In the genomic region with DNA sequence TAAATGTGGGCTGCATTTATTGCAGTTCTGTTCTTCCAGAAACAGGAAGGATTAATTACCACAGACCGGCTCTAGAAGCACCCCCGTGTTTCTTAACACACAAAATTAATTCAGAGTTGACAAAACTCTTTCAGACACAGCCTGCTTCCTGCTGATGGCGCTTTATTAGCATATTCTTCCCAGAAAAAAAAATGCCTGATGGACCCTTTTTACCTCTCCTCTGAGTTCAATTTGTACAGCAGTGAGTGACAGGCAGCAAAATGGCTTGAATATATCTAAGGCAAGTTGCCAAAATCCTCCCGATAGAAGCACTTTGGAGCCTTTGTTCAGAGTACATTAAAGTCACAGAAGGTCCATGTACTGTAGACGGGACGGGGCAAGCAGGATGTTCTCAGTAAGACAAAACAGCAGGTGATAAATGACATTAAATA, we compare ENCODE assay signal across 12 cellular contexts.
A peak's percentile ranks its signal among the peaks of the same experiment; 100 is the strongest.
DNase-seq lines count a peak whose midpoint lies in the region; TF ChIP-seq lines count a peak whose summit lies in the region.
"Had no signal": no experiment of that assay in that cellular context is flagged by ENCODE, and none has a peak within 500 bp of the region (broad histone marks: within the 10 kb centered on the region; RNA-seq: fewer than 3 reads in every experiment).

No MANE protein-coding gene starts in this region.

- peak overlapping the region; percentile 16 for H3K4me3 ChIP-seq in retinal pigment epithelial cell (ENCODE audit: low read length)

- H3K27ac ChIP-seq in caudate nucleus (ENCODE audit: low read depth, low read length) = no peak overlapping the region

- no peaks in the 10 kb centered on the region for H3K4me1 Mint-ChIP-seq in activated CD4-positive, alpha-beta memory T cell treated with anti-CD3 and anti-CD28 coated beads, Interleukin-2, amount 10 ng/mL, durations not matched to agents 7 days and 5 days
- H3K4me1 Mint-ChIP-seq: naive B cell had no signal

- H3K36me3 Mint-ChIP-seq in activated CD4-positive, alpha-beta memory T cell treated with anti-CD3 and anti-CD28 coated beads, Interleukin-2, amount 10 ng/mL, durations not matched to agents 7 days and 5 days (ENCODE audit: low read depth) = no peaks in the 10 kb centered on the region
- H3K36me3 Mint-ChIP-seq: naive B cell had no signal

- no peaks in the 10 kb centered on the region for H3K9me3 Mint-ChIP-seq in activated CD4-positive, alpha-beta memory T cell treated with anti-CD3 and anti-CD28 coated beads, Interleukin-2, amount 10 ng/mL, durations not matched to agents 7 days and 5 days
- H3K9me3 Mint-ChIP-seq: activated T-cell treated with anti-CD3 and anti-CD28 coated beads, Interleukin-2, amount 50 U/mL, for 24 hours had no signal

- DNase-seq in LHCN-M2 (ENCODE audit: low read depth) (peak; percentile 40), NCI-H774 (lab: John Stamatoyannopoulos, UW) (peak; percentile 51), dermis microvascular lymphatic vessel endothelial cell (ENCODE audit: low read depth in 2 of 2) (peak; percentile 5 to 18), retinal pigment epithelial cell (ENCODE audit: low read depth) (no peak), NCI-H2029 treated with DMSO at 0.1 percent for 48 hours (lab: John Stamatoyannopoulos, UW) (no peak), caudate nucleus (lab: John Stamatoyannopoulos, UW) (no peak)
- DNase-seq in activated CD4-positive, alpha-beta memory T cell treated with anti-CD3 and anti-CD28 coated beads, Interleukin-2, amount 10 ng/mL, durations not matched to agents 7 days and 5 days = no peak
- DNase-seq: activated T-cell treated with anti-CD3 and anti-CD28 coated beads, Interleukin-2, amount 50 U/mL, for 24 hours; DMS79 treated with DMSO at 0.1 percent for 48 hours; naive B cell; NCI-H510A treated with DMSO at 0.1 percent for 48 hours; substantia nigra had no signal

- no peak overlapping the region for H3K4me3 Mint-ChIP-seq in activated CD4-positive, alpha-beta memory T cell treated with anti-CD3 and anti-CD28 coated beads, Interleukin-2, amount 10 ng/mL, durations not matched to agents 7 days and 5 days
- H3K4me3 Mint-ChIP-seq: activated T-cell treated with anti-CD3 and anti-CD28 coated beads, Interleukin-2, amount 50 U/mL, for 24 hours; naive B cell had no signal

- TF ChIP-seq CTCF in retinal pigment epithelial cell (conservative IDR thresholded peaks at IDR 0.05; ENCODE audit: low read depth, low read length) = no peak

- no peaks in the 10 kb centered on the region for H3K27me3 Mint-ChIP-seq in activated CD4-positive, alpha-beta memory T cell treated with anti-CD3 and anti-CD28 coated beads, Interleukin-2, amount 10 ng/mL, durations not matched to agents 7 days and 5 days
- H3K27me3 Mint-ChIP-seq: naive B cell had no signal

- CTCF ChIA-PET in activated CD4-positive, alpha-beta memory T cell treated with anti-CD3 and anti-CD28 coated beads, Interleukin-2, amount 10 ng/mL, durations not matched to agents 7 days and 5 days (lab: Charles Lee) = no interaction called here

- POLR2A ChIA-PET in activated CD4-positive, alpha-beta memory T cell treated with anti-CD3 and anti-CD28 coated beads, Interleukin-2, amount 10 ng/mL, durations not matched to agents 7 days and 5 days (lab: Charles Lee) = no interaction called here

- no peak overlapping the region for H3K27ac Mint-ChIP-seq in activated CD4-positive, alpha-beta memory T cell treated with anti-CD3 and anti-CD28 coated beads, Interleukin-2, amount 10 ng/mL, durations not matched to agents 7 days and 5 days
- H3K27ac Mint-ChIP-seq: activated T-cell treated with anti-CD3 and anti-CD28 coated beads, Interleukin-2, amount 50 U/mL, for 24 hours; naive B cell had no signal

Comparison
In these comparisons a context has a peak if more than half of its experiments do, and no peak if none do; other contexts are left out.
1. DNase-seq: peak in LHCN-M2 (single experiment), NCI-H774 (single experiment) and dermis microvascular lymphatic vessel endothelial cell (2 of 2); none in retinal pigment epithelial cell (single experiment), NCI-H2029 treated with DMSO at 0.1 percent for 48 hours (single experiment), activated CD4-positive, alpha-beta memory T cell treated with anti-CD3 and anti-CD28 coated beads, Interleukin-2, amount 10 ng/mL, durations not matched to agents 7 days and 5 days (single experiment) and caudate nucleus (0 of 61).